Comparison of ENCODE assay signal across 14 cellular contexts in genomic region chr12:78002878-78003277, GRCh38.
DNase-seq lines count a peak whose midpoint lies in the region; ATAC-seq and TF ChIP-seq lines count a peak whose summit lies in the region.
"Had no signal": no experiment of that assay in that cellular context is flagged by ENCODE, and none has a peak within 500 bp of the region (broad histone marks: within the 10 kb centered on the region; RNA-seq: fewer than 3 reads in every experiment).

No MANE protein-coding gene starts in this region.

- POLR2A ChIA-PET in OCI-LY7 (lab: Charles Lee): interaction anchor here (1.1 kb wide), 1 partner anchor 117 kb away, joined by 3 read pairs; no protein-coding TSS in a partner anchor

- ATAC-seq in GM19035 (IDR thresholded peaks at IDR 0.05; ENCODE audit: unreplicated experiment): no peak
- ATAC-seq: T-cell had no signal

- H3K36me3 ChIP-seq in OCI-LY7 (ENCODE audit: insufficient read depth, low read length): no peaks in the 10 kb centered on the region
- H3K36me3 ChIP-seq in tibial artery: no peaks in the 10 kb centered on the region
- H3K36me3 ChIP-seq: brain microvascular endothelial cell, thyroid gland had no signal

- no peak overlapping the region for H2AFZ ChIP-seq in OCI-LY7 (ENCODE audit: low read length)

- H3K27ac ChIP-seq in OCI-LY7 (ENCODE audit: low read depth, low read length, poor library complexity, severe bottlenecking) (no peak overlapping the region), tibial artery (no peak overlapping the region)
- H3K27ac ChIP-seq: brain microvascular endothelial cell, thyroid gland had no signal

- DNase-seq in DMS53 (lab: John Stamatoyannopoulos, UW) (peak; percentile 55), DMS53 treated with DMSO at 0.1 percent for 48 hours (lab: John Stamatoyannopoulos, UW; ENCODE audit: unreplicated experiment) (no peak), LHCN-M2 (ENCODE audit: low read depth) (peak; percentile 20), OCI-LY7 (ENCODE audit: low spot score) (peak; percentile 17), fibroblast of gingiva (ENCODE audit: low read depth) (peak; percentile 15), tibial artery (no peak), NCI-H187 (lab: John Stamatoyannopoulos, UW) (no peak)
- DNase-seq: activated CD4-positive, alpha-beta T cell treated with anti-CD3 and anti-CD28 coated beads, Interleukin-2, amount 50 U/mL, for 1 hour; activated effector memory CD4-positive, alpha-beta T cell treated with Interleukin-2 at 50 U/mL for 16 hours; brain microvascular endothelial cell; EL; T-cell; thyroid gland had no signal

- H3K9me3 ChIP-seq in OCI-LY7 (ENCODE audit: low read length) (no peaks in the 10 kb centered on the region), tibial artery (no peaks in the 10 kb centered on the region)

- no TSS peak for BruUV-seq in OCI-LY7 (replicated peaks; lab: Mats Ljungman, UMichigan)

- no peak overlapping the region for H3K4me2 ChIP-seq in OCI-LY7 (ENCODE audit: low read length)

- H3K9me2 ChIP-seq in OCI-LY7 (ENCODE audit: insufficient read depth, low read length): no peaks in the 10 kb centered on the region

- TF ChIP-seq CTCF in OCI-LY7 (conservative IDR thresholded peaks at IDR 0.05; ENCODE audit: low read length) (peak; percentile 55; the same call in 1 of the 2 replicates), tibial artery (IDR thresholded peaks at IDR 0.05) (no peak)

- intact Hi-C loops in OCI-LY7 (cut with micrococcal nuclease; ENCODE audit: unreplicated experiment): loop anchor here (5.0 kb wide), 1 partner anchor 579 kb away; no protein-coding TSS in a partner anchor
- intact Hi-C loops in tibial artery (cut with DNase I; ENCODE audit: low total_unique reads): no loop called here

- H3K4me3 ChIP-seq in OCI-LY7 (ENCODE audit: low read depth, low read length, poor library complexity, severe bottlenecking) (no peak overlapping the region), tibial artery (no peak overlapping the region)
- H3K4me3 ChIP-seq: thyroid gland had no signal

- no peaks in the 10 kb centered on the region for H3K27me3 ChIP-seq in tibial artery
- H3K27me3 ChIP-seq: brain microvascular endothelial cell, thyroid gland had no signal

- H3K4me1 ChIP-seq in OCI-LY7 (ENCODE audit: insufficient read depth, low read length, poor library complexity, severe bottlenecking) (peaks cover 28% of the 10 kb centered on the region), tibial artery (no peaks in the 10 kb centered on the region)
- H3K4me1 ChIP-seq: thyroid gland had no signal

- H3K79me2 ChIP-seq in OCI-LY7 (ENCODE audit: insufficient read depth, low read depth, low read length): no peaks in the 10 kb centered on the region

- CTCF ChIA-PET in OCI-LY7 (lab: Charles Lee; ENCODE audit: unreplicated experiment): no interaction called here

- no peaks in the 10 kb centered on the region for H4K20me1 ChIP-seq in OCI-LY7 (ENCODE audit: insufficient read depth, low read length)

Comparison
In these comparisons a context has a peak if more than half of its experiments do, and no peak if none do; other contexts are left out.
1. DNase-seq: peak in DMS53 (single experiment), LHCN-M2 (single experiment), OCI-LY7 (single experiment) and fibroblast of gingiva (single experiment); none in DMS53 treated with DMSO at 0.1 percent for 48 hours (single experiment), tibial artery (0 of 2) and NCI-H187 (0 of 2).